ENCODE assay signal across 15 cellular contexts in the genomic region with DNA sequence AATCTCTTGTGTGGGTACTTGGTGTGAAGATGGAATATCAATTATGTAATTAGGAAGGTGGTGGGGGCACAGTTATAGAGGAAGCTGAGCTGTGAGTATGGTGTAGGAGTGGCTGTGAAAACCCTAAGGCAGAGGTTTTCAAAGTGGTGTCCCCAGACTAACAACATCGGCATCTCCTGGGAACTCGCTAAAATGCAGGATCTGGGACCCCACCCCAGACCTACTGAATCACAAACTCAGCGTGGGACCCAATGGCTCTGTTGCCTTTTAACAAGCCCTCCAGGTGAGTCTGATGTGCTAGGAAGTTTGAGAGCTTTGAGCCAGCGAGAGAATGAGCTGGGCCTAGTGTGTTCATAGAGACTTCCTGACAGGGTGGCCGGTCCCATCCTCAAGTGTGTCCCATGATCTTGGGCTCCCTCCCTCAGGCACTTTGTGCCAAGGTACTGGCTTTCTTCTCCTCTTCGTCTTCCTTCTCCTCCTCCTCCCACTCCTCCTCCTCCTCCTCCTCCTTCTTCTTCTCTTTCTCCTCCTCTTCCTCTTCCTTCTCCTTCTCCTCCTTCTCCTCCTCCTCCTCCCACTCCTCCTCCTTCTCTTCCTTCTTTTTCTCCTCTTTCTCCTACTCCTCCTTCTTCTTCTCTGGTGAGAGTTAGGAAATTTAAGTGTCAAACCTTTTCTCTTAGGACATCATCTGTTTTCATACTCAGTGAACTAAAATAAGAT.
DNase-seq lines count a peak whose midpoint lies in the region; ATAC-seq and TF ChIP-seq lines count a peak whose summit lies in the region.
"Had no signal": no experiment of that assay in that cellular context is flagged by ENCODE, and none has a peak within 500 bp of the region (broad histone marks: within the 10 kb centered on the region; RNA-seq: fewer than 3 reads in every experiment).

No MANE protein-coding gene starts in this region.

- peaks cover 17% of the 10 kb centered on the region for H3K4me1 ChIP-seq in fibroblast of lung (ENCODE audit: control insufficient read depth, extremely low read depth, insufficient read depth, low read length)
- no peaks in the 10 kb centered on the region for H3K4me1 ChIP-seq in gastrocnemius medialis
- H3K4me1 ChIP-seq: BE2C had no signal

- no peak overlapping the region for H3K4me2 ChIP-seq in fibroblast of lung (ENCODE audit: extremely low read depth, insufficient read depth, low read length)

- H3K4me3 ChIP-seq in fibroblast of lung (replicated peaks in 1 of 4; ENCODE audit: control extremely low read depth in 1 of 4, insufficient read depth in 1 of 4, low read depth in 3 of 4, low read length in 4 of 4) (no peak overlapping the region), gastrocnemius medialis (no peak overlapping the region)

- TF ChIP-seq CTCF in HFFc6 (IDR thresholded peaks at IDR 0.05) (no peak), fibroblast of lung (conservative IDR thresholded peaks at IDR 0.05 in 1 of 2, IDR thresholded peaks at IDR 0.05 in 1 of 2; ENCODE audit: low read depth in 1 of 2, low read length in 2 of 2) (no peak), gastrocnemius medialis (IDR thresholded peaks at IDR 0.05 in 4 of 5, conservative IDR thresholded peaks at IDR 0.05 in 1 of 5) (no peak)

- no peak for ATAC-seq in activated T-helper 17 cell treated with anti-CD3 and anti-CD28 coated beads, Interleukin-2, amount 50 U/mL, for 72 hours (replicated peaks)
- ATAC-seq in gastrocnemius medialis (no peak), SK-N-SH treated with all-trans-retinoic acid at 6 μM for 48 hours (no peak)

- no peaks in the 10 kb centered on the region for H3K9me3 Mint-ChIP-seq in HFFc6
- H3K9me3 Mint-ChIP-seq in activated T-helper 17 cell treated with anti-CD3 and anti-CD28 coated beads, Interleukin-2, amount 50 U/mL, for 72 hours, result no peaks in the 10 kb centered on the region

- no peaks in the 10 kb centered on the region for H3K27me3 Mint-ChIP-seq in HFFc6 (ENCODE audit: insufficient read depth)
- H3K27me3 Mint-ChIP-seq in activated T-helper 17 cell treated with anti-CD3 and anti-CD28 coated beads, Interleukin-2, amount 50 U/mL, for 72 hours, result peaks cover 4% of the 10 kb centered on the region
- H3K27me3 Mint-ChIP-seq: CD4-positive, CD25-positive, alpha-beta regulatory T cell had no signal

- no peak overlapping the region for H3K9ac ChIP-seq in fibroblast of lung (ENCODE audit: insufficient read depth, low read length)

- in situ Hi-C loops in gastrocnemius medialis (cut with MboI; ENCODE audit: low sequenced_read_pairs in 4 of 4), result no loop called here

- peaks cover 81% of the 10 kb centered on the region for H3K4me1 Mint-ChIP-seq in HFFc6 (ENCODE audit: low read depth)
- H3K4me1 Mint-ChIP-seq in activated T-helper 17 cell treated with anti-CD3 and anti-CD28 coated beads, Interleukin-2, amount 50 U/mL, for 72 hours, result peaks cover 10% of the 10 kb centered on the region
- H3K4me1 Mint-ChIP-seq: CD8-positive, alpha-beta memory T cell had no signal

- no peaks in the 10 kb centered on the region for H3K9me3 ChIP-seq in fibroblast of lung (ENCODE audit: control insufficient read depth, insufficient read depth, low read depth, low read length)
- H3K9me3 ChIP-seq in gastrocnemius medialis, result no peaks in the 10 kb centered on the region
- H3K9me3 ChIP-seq: BE2C had no signal

- intact Hi-C loops in gastrocnemius medialis (cut with DNase I; ENCODE audit: low total_unique reads), result no loop called here

- H3K27me3 ChIP-seq in fibroblast of lung (ENCODE audit: control insufficient read depth, insufficient read depth, low read length) (no peaks in the 10 kb centered on the region), gastrocnemius medialis (no peaks in the 10 kb centered on the region)
- H3K27me3 ChIP-seq: BE2C had no signal

- H3K4me3 Mint-ChIP-seq in HFFc6, result no peak overlapping the region
- H3K4me3 Mint-ChIP-seq in activated T-helper 17 cell treated with anti-CD3 and anti-CD28 coated beads, Interleukin-2, amount 50 U/mL, for 72 hours, result no peak overlapping the region
- H3K4me3 Mint-ChIP-seq: CD4-positive, CD25-positive, alpha-beta regulatory T cell; CD8-positive, alpha-beta memory T cell had no signal

- H3K27ac Mint-ChIP-seq in HFFc6, result peak overlapping the region; percentile 89
- peak overlapping the region; percentile 46 for H3K27ac Mint-ChIP-seq in activated T-helper 17 cell treated with anti-CD3 and anti-CD28 coated beads, Interleukin-2, amount 50 U/mL, for 72 hours
- H3K27ac Mint-ChIP-seq: CD8-positive, alpha-beta memory T cell had no signal

- DNase-seq in ELF-1 (ENCODE audit: low read depth, low spot score) (peak; percentile 42), HFFc6 (no peak), fibroblast of lung (ENCODE audit: low read depth in 2 of 2) (no peak), SIG-M5 treated with dmso at 0.1 percent for 504 hours (lab: John Stamatoyannopoulos, UW; ENCODE audit: unreplicated experiment) (no peak), gastrocnemius medialis (no peak)
- DNase-seq: BE2C; C1 segment of cervical spinal cord; CD8-positive, alpha-beta memory T cell; COR-L47; GDM1; GOT3; H7 had no signal

- no peak for TF ChIP-seq POLR2A in gastrocnemius medialis (IDR thresholded peaks at IDR 0.05)

- H2AFZ ChIP-seq in fibroblast of lung (ENCODE audit: low read length), result no peak overlapping the region

- H3K27ac ChIP-seq in fibroblast of lung (ENCODE audit: insufficient read depth, low read length) (peak overlapping the region; percentile 69), gastrocnemius medialis (no peak overlapping the region)

- no peaks in the 10 kb centered on the region for H3K79me2 ChIP-seq in fibroblast of lung (ENCODE audit: control insufficient read depth, insufficient read depth, low read length)

- H3K36me3 ChIP-seq in fibroblast of lung (ENCODE audit: control insufficient read depth, insufficient read depth, low read length), result no peaks in the 10 kb centered on the region
- no peaks in the 10 kb centered on the region for H3K36me3 ChIP-seq in gastrocnemius medialis
- H3K36me3 ChIP-seq: BE2C had no signal

- peaks cover 6% of the 10 kb centered on the region; the same call in 1 of the 2 replicates for H3K36me3 Mint-ChIP-seq in HFFc6 (ENCODE audit: low read depth)
- H3K36me3 Mint-ChIP-seq in activated T-helper 17 cell treated with anti-CD3 and anti-CD28 coated beads, Interleukin-2, amount 50 U/mL, for 72 hours (ENCODE audit: low read depth), result no peaks in the 10 kb centered on the region
- H3K36me3 Mint-ChIP-seq: CD4-positive, CD25-positive, alpha-beta regulatory T cell had no signal

- no peaks in the 10 kb centered on the region for H4K20me1 ChIP-seq in fibroblast of lung (ENCODE audit: control insufficient read depth, extremely low read depth, insufficient read depth, low read length)

TF ChIP-seq in SK-N-SH treated with all-trans-retinoic acid at 6 μM for 48 hours, 23 proteins besides CTCF, POLR2A, EP300 and RAD21 (continues in another document):
- TF ChIP-seq ZNF565 (CRISPR knock-in tag; conservative IDR thresholded peaks at IDR 0.05; ENCODE audit: low read depth) (no peak), ZNF70 (CRISPR knock-in tag; IDR thresholded peaks at IDR 0.05) (no peak), ZFP3 (CRISPR knock-in tag; IDR thresholded peaks at IDR 0.05) (no peak), OSR1 (CRISPR knock-in tag; IDR thresholded peaks at IDR 0.05) (no peak)
- TF ChIP-seq, protein P1, sequence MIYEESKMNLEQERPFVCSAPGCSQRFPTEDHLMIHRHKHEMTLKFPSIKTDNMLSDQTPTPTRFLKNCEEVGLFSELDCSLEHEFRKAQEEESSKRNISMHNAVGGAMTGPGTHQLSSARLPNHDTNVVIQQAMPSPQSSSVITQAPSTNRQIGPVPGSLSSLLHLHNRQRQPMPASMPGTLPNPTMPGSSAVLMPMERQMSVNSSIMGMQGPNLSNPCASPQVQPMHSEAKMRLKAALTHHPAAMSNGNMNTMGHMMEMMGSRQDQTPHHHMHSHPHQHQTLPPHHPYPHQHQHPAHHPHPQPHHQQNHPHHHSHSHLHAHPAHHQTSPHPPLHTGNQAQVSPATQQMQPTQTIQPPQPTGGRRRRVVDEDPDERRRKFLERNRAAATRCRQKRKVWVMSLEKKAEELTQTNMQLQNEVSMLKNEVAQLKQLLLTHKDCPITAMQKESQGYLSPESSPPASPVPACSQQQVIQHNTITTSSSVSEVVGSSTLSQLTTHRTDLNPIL (CRISPR knock-in tag; IDR thresholded peaks at IDR 0.05; ENCODE audit: low read depth), result no peak
- TF ChIP-seq, protein P2, sequence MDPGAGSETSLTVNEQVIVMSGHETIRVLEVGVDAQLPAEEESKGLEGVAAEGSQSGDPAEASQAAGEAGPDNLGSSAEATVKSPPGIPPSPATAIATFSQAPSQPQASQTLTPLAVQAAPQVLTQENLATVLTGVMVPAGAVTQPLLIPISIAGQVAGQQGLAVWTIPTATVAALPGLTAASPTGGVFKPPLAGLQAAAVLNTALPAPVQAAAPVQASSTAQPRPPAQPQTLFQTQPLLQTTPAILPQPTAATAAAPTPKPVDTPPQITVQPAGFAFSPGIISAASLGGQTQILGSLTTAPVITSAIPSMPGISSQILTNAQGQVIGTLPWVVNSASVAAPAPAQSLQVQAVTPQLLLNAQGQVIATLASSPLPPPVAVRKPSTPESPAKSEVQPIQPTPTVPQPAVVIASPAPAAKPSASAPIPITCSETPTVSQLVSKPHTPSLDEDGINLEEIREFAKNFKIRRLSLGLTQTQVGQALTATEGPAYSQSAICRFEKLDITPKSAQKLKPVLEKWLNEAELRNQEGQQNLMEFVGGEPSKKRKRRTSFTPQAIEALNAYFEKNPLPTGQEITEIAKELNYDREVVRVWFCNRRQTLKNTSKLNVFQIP (CRISPR knock-in tag; IDR thresholded peaks at IDR 0.05; ENCODE audit: borderline replicate concordance, low read depth), result no peak
